Comparison of ENCODE assay signal across 29 cellular contexts in genomic region chr10:25024528-25024927, GRCh38. TPM values are rescaled to one million over a fixed set of nuclear protein-coding genes. Genes with fewer than 3 reads are reported as not detected.
A peak's percentile ranks its signal among the peaks of the same experiment; 100 is the strongest.
DNase-seq lines count a peak whose midpoint lies in the region; ATAC-seq and TF ChIP-seq lines count a peak whose summit lies in the region.
"Had no signal": no experiment of that assay in that cellular context is flagged by ENCODE, and none has a peak within 500 bp of the region (broad histone marks: within the 10 kb centered on the region; RNA-seq: fewer than 3 reads in every experiment).

No MANE protein-coding gene starts in this region.

- no peaks in the 10 kb centered on the region for H3K36me3 ChIP-seq in breast epithelium
- H3K36me3 ChIP-seq in adipocyte (ENCODE audit: control insufficient read depth, insufficient read depth, low read length, severe bottlenecking) = no peaks in the 10 kb centered on the region
- H3K36me3 ChIP-seq in thoracic aorta = no peaks in the 10 kb centered on the region
- H3K36me3 ChIP-seq: HAP-1 had no signal

- H3K27me3 ChIP-seq in breast epithelium (no peaks in the 10 kb centered on the region), adipocyte (replicated peaks; ENCODE audit: control insufficient read depth, insufficient read depth, low read length) (no peaks in the 10 kb centered on the region), thoracic aorta (replicated peaks; ENCODE audit: insufficient read depth) (no peaks in the 10 kb centered on the region)

- DNase-seq in MCF 10A (ENCODE audit: unreplicated experiment) (no peak), breast epithelium (ENCODE audit: low spot score in 2 of 2) (no peak), adipocyte (ENCODE audit: low read depth) (no peak), fibroblast of the aortic adventitia (ENCODE audit: low read depth) (peak; percentile 8), thoracic aorta (ENCODE audit: low spot score) (no peak), lower leg skin (ENCODE audit: low spot score in 2 of 2) (no peak), GM19240 (ENCODE audit: insufficient read length, low spot score) (no peak)
- DNase-seq: CD8-positive, alpha-beta T cell; DMS 273 treated with DMSO at 0.1 percent for 48 hours; DMS79; EL; GDM1; GOT3; HFFc6; NCI-H1092; NCI-H1417 treated with DMSO at 0.1 percent for 48 hours; NCI-H1694 treated with DMSO at 0.1 percent for 48 hours; NCI-H2081; NCI-H2171; NCI-H226; NCI-H510A treated with DMSO at 0.1 percent for 48 hours; SIG-M5 had no signal

- H3K4me1 ChIP-seq in breast epithelium = no peaks in the 10 kb centered on the region
- H3K4me1 ChIP-seq in adipocyte (ENCODE audit: control insufficient read depth, insufficient read depth, low read length) = peaks cover 21% of the 10 kb centered on the region
- peaks cover 8 to 22% of the 10 kb centered on the region in 2 donors for H3K4me1 ChIP-seq in thoracic aorta (ENCODE audit: control insufficient read depth in 1 of 2, low read depth in 2 of 2)
- H3K4me1 ChIP-seq: HAP-1 had no signal

- no peaks in the 10 kb centered on the region for H3K27me3 Mint-ChIP-seq in MCF 10A (ENCODE audit: insufficient read depth, unreplicated experiment)
- H3K27me3 Mint-ChIP-seq: B cell, IgD-negative memory B cell had no signal

- CTCF ChIA-PET in MCF 10A (lab: Yijun Ruan, JAX) = interaction anchor here (1.1 to 8.2 kb wide), 8 partner anchors 12 to 408 kb away, joined by 3 to 217 read pairs (median 7); no protein-coding TSS in a partner anchor

- POLR2A ChIA-PET in MCF 10A (lab: Yijun Ruan, JAX) = interaction anchor here (1.1 to 5.1 kb wide), 4 partner anchors 8 to 56 kb away, joined by 3 to 19 read pairs (median 6); partner anchors contain the start of genes ENKUR and THNSL1

- H3K4me3 Mint-ChIP-seq in MCF 10A (ENCODE audit: unreplicated experiment) = no peak overlapping the region
- H3K4me3 Mint-ChIP-seq: B cell; CD8-positive, alpha-beta T cell; HFFc6; IgD-negative memory B cell had no signal

- BruUV-seq in MCF 10A (replicated peaks; lab: Mats Ljungman, UMichigan) = TSS peak; percentile 26

- H3K9me3 ChIP-seq in breast epithelium (no peaks in the 10 kb centered on the region), adipocyte (ENCODE audit: control insufficient read depth, low read length) (no peaks in the 10 kb centered on the region), thoracic aorta (no peaks in the 10 kb centered on the region)
- H3K9me3 ChIP-seq: HAP-1 had no signal

- no peaks in the 10 kb centered on the region for H3K4me1 Mint-ChIP-seq in MCF 10A (ENCODE audit: insufficient read depth, unreplicated experiment)

- H3K9ac ChIP-seq in adipocyte (ENCODE audit: low read length) = peak overlapping the region; percentile 51
- H3K9ac ChIP-seq: KMS-11 had no signal

- ATAC-seq in thoracic aorta (ENCODE audit: insufficient number of reproducible peaks, low FRiP score, low read depth) (peak; percentile 28), HG03175 (IDR thresholded peaks at IDR 0.05; ENCODE audit: unreplicated experiment) (no peak)
- ATAC-seq: CD8-positive, alpha-beta T cell had no signal

- H3K4me3 ChIP-seq in breast epithelium (no peak overlapping the region), adipocyte (ENCODE audit: low read length) (peak overlapping the region; percentile 53), fibroblast of the aortic adventitia (ENCODE audit: low read depth, low read length) (no peak overlapping the region), thoracic aorta (peak overlapping the region; percentile 55), lower leg skin (ENCODE audit: low read depth, poor library complexity, severe bottlenecking) (no peak overlapping the region)
- H3K4me3 ChIP-seq: HAP-1, SK-N-MC had no signal

- H3K27ac Mint-ChIP-seq in MCF 10A (ENCODE audit: low read depth, unreplicated experiment) = no peak overlapping the region
- H3K27ac Mint-ChIP-seq: B cell; CD8-positive, alpha-beta T cell; HFFc6 had no signal

- peak overlapping the region in 1 of 2 donors; percentile 4 for H3K27ac ChIP-seq in breast epithelium
- peak overlapping the region; percentile 67 to 68 for H3K27ac ChIP-seq in thoracic aorta
- H3K27ac ChIP-seq: C4-2B, KMS-11, SK-N-MC had no signal

- H3K36me3 Mint-ChIP-seq in MCF 10A (ENCODE audit: insufficient read depth, unreplicated experiment) = peaks cover 8% of the 10 kb centered on the region

- whole genome bisulfite sequencing in lower leg skin, 2 donors = 35 to 58% methylated on average over 8 of the region's 8 CpGs

- TF ChIP-seq CTCF in MCF 10A (IDR thresholded peaks at IDR 0.05; ENCODE audit: unreplicated experiment) (no peak), breast epithelium (IDR thresholded peaks at IDR 0.05) (no peak), fibroblast of the aortic adventitia (IDR thresholded peaks at IDR 0.05; ENCODE audit: insufficient read depth, low read length) (no peak), thoracic aorta (IDR thresholded peaks at IDR 0.05) (no peak), lower leg skin (IDR thresholded peaks at IDR 0.05) (no peak)

- intact Hi-C loops in MCF 10A (cut with micrococcal nuclease) (no loop called here), breast epithelium (cut with DNase I; ENCODE audit: low total_unique reads) (no loop called here), lower leg skin (cut with DNase I; ENCODE audit: low total_unique reads) (no loop called here)

- TF ChIP-seq POLR2A in breast epithelium (IDR thresholded peaks at IDR 0.05) = no peak
- no peak for TF ChIP-seq POLR2A in lower leg skin (IDR thresholded peaks at IDR 0.05)

- H3K9me3 Mint-ChIP-seq in MCF 10A (ENCODE audit: unreplicated experiment) = no peaks in the 10 kb centered on the region
- H3K9me3 Mint-ChIP-seq: CD8-positive, alpha-beta T cell; HFFc6; IgD-negative memory B cell had no signal

RNA-seq across cellular contexts. Expression of gene THNSL1, which starts 8.1 kb away (rescaled TPM):
- total RNA-seq in MCF 10A (2022) (7.6 and 7.9 TPM in 2 replicates), breast epithelium (1 to 10 TPM; 1.6 to 4.2 (median 1.6) TPM), fibroblast of the aortic adventitia (ENCODE audit: low replicate concordance) (4.1 and 6.0 TPM in 2 replicates), thoracic aorta (1 to 10 TPM in 1 of 2 donors, under 1 TPM in 1; 0.54 to 1.3 TPM), lower leg skin (1 to 10 TPM in 3 of 4 donors, under 1 TPM in 1; 0.80 to 2.6 (median 1.6) TPM)

RNA-seq across cellular contexts. Expression of gene ENKUR, which starts 8.6 kb away (rescaled TPM):
- 0.33 and 0.47 TPM in 2 replicates for total RNA-seq in MCF 10A (2022)
- not detected for total RNA-seq in breast epithelium
- total RNA-seq in fibroblast of the aortic adventitia (ENCODE audit: low replicate concordance) = 0.09 TPM in 1 of 2 replicates, not detected in the other
- total RNA-seq in thoracic aorta = 1 to 10 TPM in 1 of 2 donors, not detected in 1; 1.1 TPM
- total RNA-seq in lower leg skin = not detected
- total RNA-seq: B cell; CD8-positive, alpha-beta T cell had no signal

Comparison
In these comparisons a context has a peak if more than half of its experiments do, and no peak if none do; other contexts are left out.
1. H3K4me3 ChIP-seq: peak in adipocyte (single experiment) and thoracic aorta (single experiment); none in breast epithelium (0 of 3), fibroblast of the aortic adventitia (single experiment) and lower leg skin (single experiment).